ENCODE assay signal across 8 cellular contexts in genomic region chr1:33348194-33348593, GRCh38. TPM values are rescaled to one million over a fixed set of nuclear protein-coding genes. Genes with fewer than 3 reads are reported as not detected.
A peak's percentile ranks its signal among the peaks of the same experiment; 100 is the strongest.
DNase-seq lines count a peak whose midpoint lies in the region; TF ChIP-seq lines count a peak whose summit lies in the region.

No MANE protein-coding gene starts in this region.

- peak overlapping the region; percentile 88 for H3K4me3 Mint-ChIP-seq in T-helper 1 cell treated with Interleukin-12 subunit alpha and Interleukin-12 subunit beta and Interleukin-4 antibody, amounts not matched to agents 30 μg/mL and 1 μg/mL, for 36 hours
- H3K4me3 Mint-ChIP-seq in activated T-helper 2 cell treated with anti-CD3 and anti-CD28 coated beads, Interferon-gamma antibody, Interleukin-2, Interleukin-4, amounts not matched to agents 10 μg/mL and 5 μg/mL and 100 μg/mL, durations not matched to agents 14 hours and 24 hours and 36 hours (ENCODE audit: low read depth) = peak overlapping the region; percentile 86

- H3K27ac ChIP-seq in temporal lobe (ENCODE audit: low read depth, low read length) = peak overlapping the region; percentile 81

- H3K9me3 Mint-ChIP-seq in T-helper 1 cell treated with Interleukin-12 subunit alpha and Interleukin-12 subunit beta and Interleukin-4 antibody, amounts not matched to agents 30 μg/mL and 1 μg/mL, for 36 hours = no peaks in the 10 kb centered on the region
- no peaks in the 10 kb centered on the region for H3K9me3 Mint-ChIP-seq in activated T-helper 2 cell treated with anti-CD3 and anti-CD28 coated beads, Interferon-gamma antibody, Interleukin-2, Interleukin-4, amounts not matched to agents 10 μg/mL and 5 μg/mL and 100 μg/mL, durations not matched to agents 14 hours and 24 hours and 36 hours

- DNase-seq in T-helper 1 cell (no peak), iris pigment epithelial cell (ENCODE audit: low read depth) (peak; percentile 56), NCI-H748 (lab: John Stamatoyannopoulos, UW; ENCODE audit: unreplicated experiment) (no peak), erythroblast (lab: John Stamatoyannopoulos, UW) (no peak), T-helper 9 cell (no peak)
- no peak for DNase-seq in activated T-helper 2 cell treated with anti-CD3 and anti-CD28 coated beads, Interferon-gamma antibody, Interleukin-2, Interleukin-4, amounts not matched to agents 10 μg/mL and 5 μg/mL and 100 μg/mL, durations not matched to agents 14 hours and 24 hours and 36 hours (ENCODE audit: low spot score)

- H3K27me3 Mint-ChIP-seq in T-helper 1 cell treated with Interleukin-12 subunit alpha and Interleukin-12 subunit beta and Interleukin-4 antibody, amounts not matched to agents 30 μg/mL and 1 μg/mL, for 36 hours (ENCODE audit: low read depth) = peaks cover 8% of the 10 kb centered on the region
- H3K27me3 Mint-ChIP-seq in activated T-helper 2 cell treated with anti-CD3 and anti-CD28 coated beads, Interferon-gamma antibody, Interleukin-2, Interleukin-4, amounts not matched to agents 10 μg/mL and 5 μg/mL and 100 μg/mL, durations not matched to agents 14 hours and 24 hours and 36 hours (ENCODE audit: low read depth) = peaks cover 3% of the 10 kb centered on the region

- H3K27ac Mint-ChIP-seq in T-helper 1 cell treated with Interleukin-12 subunit alpha and Interleukin-12 subunit beta and Interleukin-4 antibody, amounts not matched to agents 30 μg/mL and 1 μg/mL, for 36 hours = peak overlapping the region; percentile 84
- peak overlapping the region; percentile 91 for H3K27ac Mint-ChIP-seq in activated T-helper 2 cell treated with anti-CD3 and anti-CD28 coated beads, Interferon-gamma antibody, Interleukin-2, Interleukin-4, amounts not matched to agents 10 μg/mL and 5 μg/mL and 100 μg/mL, durations not matched to agents 14 hours and 24 hours and 36 hours

- peaks cover 9% of the 10 kb centered on the region for H3K36me3 Mint-ChIP-seq in T-helper 1 cell treated with Interleukin-12 subunit alpha and Interleukin-12 subunit beta and Interleukin-4 antibody, amounts not matched to agents 30 μg/mL and 1 μg/mL, for 36 hours (ENCODE audit: low read depth)
- H3K36me3 Mint-ChIP-seq in activated T-helper 2 cell treated with anti-CD3 and anti-CD28 coated beads, Interferon-gamma antibody, Interleukin-2, Interleukin-4, amounts not matched to agents 10 μg/mL and 5 μg/mL and 100 μg/mL, durations not matched to agents 14 hours and 24 hours and 36 hours (ENCODE audit: low read depth) = peaks cover 27% of the 10 kb centered on the region

- intact Hi-C loops in activated T-helper 2 cell treated with anti-CD3 and anti-CD28 coated beads, Interferon-gamma antibody, Interleukin-2, Interleukin-4, amounts not matched to agents 10 μg/mL and 5 μg/mL and 100 μg/mL, durations not matched to agents 14 hours and 24 hours and 36 hours (cut with micrococcal nuclease) = loop anchor here (5.0 kb wide), 1 partner anchor 91 kb away; the partner anchor contains the start of gene ZNF362

- peaks cover 39% of the 10 kb centered on the region for H3K4me1 Mint-ChIP-seq in T-helper 1 cell treated with Interleukin-12 subunit alpha and Interleukin-12 subunit beta and Interleukin-4 antibody, amounts not matched to agents 30 μg/mL and 1 μg/mL, for 36 hours (ENCODE audit: low read depth)
- H3K4me1 Mint-ChIP-seq in activated T-helper 2 cell treated with anti-CD3 and anti-CD28 coated beads, Interferon-gamma antibody, Interleukin-2, Interleukin-4, amounts not matched to agents 10 μg/mL and 5 μg/mL and 100 μg/mL, durations not matched to agents 14 hours and 24 hours and 36 hours (ENCODE audit: low read depth) = peaks cover 51% of the 10 kb centered on the region

- no peak for TF ChIP-seq POLR2A in erythroblast (IDR thresholded peaks at IDR 0.05; ENCODE audit: low read length)

RNA-seq across cellular contexts. Expression of gene A3GALT2, which starts 27.3 kb away (rescaled TPM):
- not detected in 2 replicates for total RNA-seq in activated T-helper 2 cell treated with anti-CD3 and anti-CD28 coated beads, Interferon-gamma antibody, Interleukin-2, Interleukin-4, amounts not matched to agents 10 μg/mL and 5 μg/mL and 100 μg/mL, durations not matched to agents 14 hours and 24 hours and 36 hours
- total RNA-seq in temporal lobe = not detected
